In the genomic region with DNA sequence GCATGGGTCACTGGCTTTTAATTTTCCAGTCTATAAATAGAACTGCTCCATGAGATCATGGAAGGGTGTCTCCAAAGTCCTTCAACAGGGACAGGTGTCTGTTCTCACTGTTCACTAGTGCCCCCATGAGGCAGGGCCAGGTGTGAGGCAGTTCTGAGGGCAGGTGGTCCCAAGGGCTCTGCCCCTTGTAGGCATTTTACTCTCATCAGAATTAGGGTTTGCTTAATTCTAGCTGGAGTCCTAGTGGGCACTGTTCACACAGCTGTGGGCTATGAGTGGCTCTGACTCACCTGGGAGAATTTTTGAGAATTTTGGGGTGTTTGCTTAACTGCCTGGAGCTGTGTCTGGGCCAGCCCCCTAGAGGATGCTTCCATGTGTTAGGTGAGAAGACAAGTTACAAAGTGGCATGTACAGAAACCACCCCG, we compare ENCODE assay signal across 17 cellular contexts.
DNase-seq lines count a peak whose midpoint lies in the region; ATAC-seq lines count a peak whose summit lies in the region.
"Had no signal": no experiment of that assay in that cellular context is flagged by ENCODE, and none has a peak within 500 bp of the region (broad histone marks: within the 10 kb centered on the region; RNA-seq: fewer than 3 reads in every experiment).

No MANE protein-coding gene starts in this region.

- H3K27ac Mint-ChIP-seq in stimulated activated naive CD8-positive, alpha-beta T cell treated with anti-CD3 and anti-CD28 coated beads, Interleukin-15, amount 100 ng/mL, for 72 hours: no peak overlapping the region
- H3K27ac Mint-ChIP-seq in activated naive CD8-positive, alpha-beta T cell treated with anti-CD3 and anti-CD28 coated beads, Interleukin-2, amount 50 U/mL, for 24 hours: no peak overlapping the region
- H3K27ac Mint-ChIP-seq: activated CD4-positive, alpha-beta memory T cell treated with anti-CD3 and anti-CD28 coated beads for 36 hours; naive thymus-derived CD8-positive, alpha-beta T cell had no signal

- no peaks in the 10 kb centered on the region for H3K36me3 Mint-ChIP-seq in activated naive CD8-positive, alpha-beta T cell treated with anti-CD3 and anti-CD28 coated beads, Interleukin-2, amount 50 U/mL, for 24 hours (ENCODE audit: low read depth)
- H3K36me3 Mint-ChIP-seq: activated CD4-positive, alpha-beta memory T cell treated with anti-CD3 and anti-CD28 coated beads for 36 hours; naive thymus-derived CD8-positive, alpha-beta T cell had no signal

- peaks cover 20% of the 10 kb centered on the region for H3K4me1 Mint-ChIP-seq in stimulated activated naive CD8-positive, alpha-beta T cell treated with anti-CD3 and anti-CD28 coated beads, Interleukin-15, amount 100 ng/mL, for 72 hours
- H3K4me1 Mint-ChIP-seq in activated naive CD8-positive, alpha-beta T cell treated with anti-CD3 and anti-CD28 coated beads, Interleukin-2, amount 50 U/mL, for 24 hours: no peaks in the 10 kb centered on the region

- DNase-seq in stimulated activated naive CD8-positive, alpha-beta T cell treated with anti-CD3 and anti-CD28 coated beads, Interleukin-15, Interleukin-2, amounts not matched to agents 100 U/mL and 50 U/mL, for 24 hours: no peak
- no peak for DNase-seq in stimulated activated naive CD8-positive, alpha-beta T cell treated with anti-CD3 and anti-CD28 coated beads, Interleukin-15, amount 100 ng/mL, for 72 hours
- DNase-seq in SK-MEL-5 (ENCODE audit: low read depth, low spot score) (peak; percentile 7), iPS-NIHi7 (ENCODE audit: extremely low spot score) (peak; percentile 37), OCI-M2 (lab: John Stamatoyannopoulos, UW; ENCODE audit: unreplicated experiment) (no peak), NCI-H1930 (lab: John Stamatoyannopoulos, UW) (no peak)
- no peak for DNase-seq in activated naive CD8-positive, alpha-beta T cell treated with anti-CD3 and anti-CD28 coated beads, Interleukin-2, amount 50 U/mL, for 24 hours
- DNase-seq: activated CD4-positive, alpha-beta memory T cell treated with anti-CD3 and anti-CD28 coated beads for 36 hours; amniotic stem cell; cortex of kidney; naive thymus-derived CD8-positive, alpha-beta T cell; NCI-H1092 treated with DMSO at 0.1 percent for 48 hours; NCI-H2171 treated with DMSO at 0.1 percent for 48 hours; stimulated activated naive CD4-positive, alpha-beta T cell treated with Interleukin-2 at 50 U/mL for 16 hours; upper lobe of right lung had no signal

- no peaks in the 10 kb centered on the region for H3K9me3 Mint-ChIP-seq in stimulated activated naive CD8-positive, alpha-beta T cell treated with anti-CD3 and anti-CD28 coated beads, Interleukin-15, amount 100 ng/mL, for 72 hours
- no peaks in the 10 kb centered on the region for H3K9me3 Mint-ChIP-seq in activated naive CD8-positive, alpha-beta T cell treated with anti-CD3 and anti-CD28 coated beads, Interleukin-2, amount 50 U/mL, for 24 hours
- H3K9me3 Mint-ChIP-seq: activated CD4-positive, alpha-beta memory T cell treated with anti-CD3 and anti-CD28 coated beads for 36 hours; naive thymus-derived CD8-positive, alpha-beta T cell had no signal

- peak; percentile 15 for ATAC-seq in stimulated activated naive CD8-positive, alpha-beta T cell treated with anti-CD3 and anti-CD28 coated beads, Interleukin-15, Interleukin-2, amounts not matched to agents 100 U/mL and 50 U/mL, for 24 hours
- no peak for ATAC-seq in stimulated activated naive CD8-positive, alpha-beta T cell treated with anti-CD3 and anti-CD28 coated beads, Interleukin-15, amount 100 ng/mL, for 72 hours
- ATAC-seq in activated naive CD8-positive, alpha-beta T cell treated with anti-CD3 and anti-CD28 coated beads, Interleukin-2, amount 50 U/mL, for 24 hours: no peak
- no peak for ATAC-seq in HG02840 (IDR thresholded peaks at IDR 0.05; ENCODE audit: low FRiP score, unreplicated experiment)
- ATAC-seq: left lobe of liver; naive thymus-derived CD8-positive, alpha-beta T cell; upper lobe of right lung had no signal

- peaks cover 22% of the 10 kb centered on the region for H3K27me3 Mint-ChIP-seq in stimulated activated naive CD8-positive, alpha-beta T cell treated with anti-CD3 and anti-CD28 coated beads, Interleukin-15, amount 100 ng/mL, for 72 hours
- H3K27me3 Mint-ChIP-seq in activated naive CD8-positive, alpha-beta T cell treated with anti-CD3 and anti-CD28 coated beads, Interleukin-2, amount 50 U/mL, for 24 hours: peaks cover 1% of the 10 kb centered on the region
- H3K27me3 Mint-ChIP-seq: activated CD4-positive, alpha-beta memory T cell treated with anti-CD3 and anti-CD28 coated beads for 36 hours had no signal

- in situ Hi-C loops in SK-MEL-5 (cut with HindIII; ENCODE audit: low pct_unique_long_range_greater_than_20kb, low sequenced_read_pairs): no loop called here

- H3K4me3 Mint-ChIP-seq in stimulated activated naive CD8-positive, alpha-beta T cell treated with anti-CD3 and anti-CD28 coated beads, Interleukin-15, amount 100 ng/mL, for 72 hours: no peak overlapping the region
- no peak overlapping the region for H3K4me3 Mint-ChIP-seq in activated naive CD8-positive, alpha-beta T cell treated with anti-CD3 and anti-CD28 coated beads, Interleukin-2, amount 50 U/mL, for 24 hours
- H3K4me3 Mint-ChIP-seq: activated CD4-positive, alpha-beta memory T cell treated with anti-CD3 and anti-CD28 coated beads for 36 hours; naive thymus-derived CD8-positive, alpha-beta T cell had no signal

Comparison
In these comparisons a context has a peak if more than half of its experiments do, and no peak if none do; other contexts are left out.
1. DNase-seq: peak in SK-MEL-5 (single experiment) and iPS-NIHi7 (single experiment); none in stimulated activated naive CD8-positive, alpha-beta T cell treated with anti-CD3 and anti-CD28 coated beads, Interleukin-15, Interleukin-2, amounts not matched to agents 100 U/mL and 50 U/mL, for 24 hours (single experiment), stimulated activated naive CD8-positive, alpha-beta T cell treated with anti-CD3 and anti-CD28 coated beads, Interleukin-15, amount 100 ng/mL, for 72 hours (0 of 2), activated naive CD8-positive, alpha-beta T cell treated with anti-CD3 and anti-CD28 coated beads, Interleukin-2, amount 50 U/mL, for 24 hours (single experiment), OCI-M2 (single experiment) and NCI-H1930 (0 of 2).